ENCODE assay signal across 1 cellular context in the genomic region with DNA sequence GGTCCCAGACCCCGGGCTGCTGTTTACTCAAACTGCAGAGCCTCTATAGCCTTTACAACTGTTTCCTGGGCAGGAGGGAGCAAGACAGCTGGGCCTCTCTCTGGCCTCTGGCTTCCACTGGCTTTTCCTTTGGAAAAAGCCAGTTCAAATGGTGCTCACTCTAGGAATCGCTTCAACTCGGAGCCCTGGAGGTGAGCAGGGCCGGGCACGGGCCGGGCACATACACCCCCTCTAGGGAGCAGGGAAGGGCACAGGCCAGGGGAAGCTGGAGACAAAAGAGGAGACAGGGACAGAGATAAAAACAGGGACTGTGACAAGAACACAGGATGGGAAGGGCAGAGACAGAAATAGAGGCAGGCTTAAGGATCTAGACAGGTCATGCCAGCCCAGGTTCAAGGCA.
TF ChIP-seq lines count a peak whose summit lies in the region.

No MANE protein-coding gene starts in this region.

TF ChIP-seq in WTC11, 78 proteins besides CTCF, POLR2A, EP300 and RAD21 (continued from another document):
- TF ChIP-seq, protein P1, sequence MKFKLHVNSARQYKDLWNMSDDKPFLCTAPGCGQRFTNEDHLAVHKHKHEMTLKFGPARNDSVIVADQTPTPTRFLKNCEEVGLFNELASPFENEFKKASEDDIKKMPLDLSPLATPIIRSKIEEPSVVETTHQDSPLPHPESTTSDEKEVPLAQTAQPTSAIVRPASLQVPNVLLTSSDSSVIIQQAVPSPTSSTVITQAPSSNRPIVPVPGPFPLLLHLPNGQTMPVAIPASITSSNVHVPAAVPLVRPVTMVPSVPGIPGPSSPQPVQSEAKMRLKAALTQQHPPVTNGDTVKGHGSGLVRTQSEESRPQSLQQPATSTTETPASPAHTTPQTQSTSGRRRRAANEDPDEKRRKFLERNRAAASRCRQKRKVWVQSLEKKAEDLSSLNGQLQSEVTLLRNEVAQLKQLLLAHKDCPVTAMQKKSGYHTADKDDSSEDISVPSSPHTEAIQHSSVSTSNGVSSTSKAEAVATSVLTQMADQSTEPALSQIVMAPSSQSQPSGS (CRISPR knock-in tag; IDR thresholded peaks at IDR 0.05; ENCODE audit: borderline replicate concordance, low read depth): no peak
- TF ChIP-seq, protein P2, sequence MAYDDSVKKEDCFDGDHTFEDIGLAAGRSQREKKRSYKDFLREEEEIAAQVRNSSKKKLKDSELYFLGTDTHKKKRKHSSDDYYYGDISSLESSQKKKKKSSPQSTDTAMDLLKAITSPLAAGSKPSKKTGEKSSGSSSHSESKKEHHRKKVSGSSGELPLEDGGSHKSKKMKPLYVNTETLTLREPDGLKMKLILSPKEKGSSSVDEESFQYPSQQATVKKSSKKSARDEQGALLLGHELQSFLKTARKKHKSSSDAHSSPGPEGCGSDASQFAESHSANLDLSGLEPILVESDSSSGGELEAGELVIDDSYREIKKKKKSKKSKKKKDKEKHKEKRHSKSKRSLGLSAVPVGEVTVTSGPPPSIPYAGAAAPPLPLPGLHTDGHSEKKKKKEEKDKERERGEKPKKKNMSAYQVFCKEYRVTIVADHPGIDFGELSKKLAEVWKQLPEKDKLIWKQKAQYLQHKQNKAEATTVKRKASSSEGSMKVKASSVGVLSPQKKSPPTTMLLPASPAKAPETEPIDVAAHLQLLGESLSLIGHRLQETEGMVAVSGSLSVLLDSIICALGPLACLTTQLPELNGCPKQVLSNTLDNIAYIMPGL (CRISPR knock-in tag; IDR thresholded peaks at IDR 0.05): no peak
- TF ChIP-seq CREM (CRISPR knock-in tag; IDR thresholded peaks at IDR 0.05) (no peak), NR1H2 (CRISPR knock-in tag; IDR thresholded peaks at IDR 0.05) (no peak), RORB (CRISPR knock-in tag; IDR thresholded peaks at IDR 0.05) (no peak), GABPB1 (CRISPR knock-in tag; IDR thresholded peaks at IDR 0.05) (no peak)
- TF ChIP-seq, protein P3, sequence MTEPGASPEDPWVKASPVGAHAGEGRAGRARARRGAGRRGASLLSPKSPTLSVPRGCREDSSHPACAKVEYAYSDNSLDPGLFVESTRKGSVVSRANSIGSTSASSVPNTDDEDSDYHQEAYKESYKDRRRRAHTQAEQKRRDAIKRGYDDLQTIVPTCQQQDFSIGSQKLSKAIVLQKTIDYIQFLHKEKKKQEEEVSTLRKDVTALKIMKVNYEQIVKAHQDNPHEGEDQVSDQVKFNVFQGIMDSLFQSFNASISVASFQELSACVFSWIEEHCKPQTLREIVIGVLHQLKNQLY (CRISPR knock-in tag; IDR thresholded peaks at IDR 0.05): no peak
TF ChIP-seq in WTC11: peak in this region for 0.
